ENCODE assay signal across 8 cellular contexts in the genomic region with DNA sequence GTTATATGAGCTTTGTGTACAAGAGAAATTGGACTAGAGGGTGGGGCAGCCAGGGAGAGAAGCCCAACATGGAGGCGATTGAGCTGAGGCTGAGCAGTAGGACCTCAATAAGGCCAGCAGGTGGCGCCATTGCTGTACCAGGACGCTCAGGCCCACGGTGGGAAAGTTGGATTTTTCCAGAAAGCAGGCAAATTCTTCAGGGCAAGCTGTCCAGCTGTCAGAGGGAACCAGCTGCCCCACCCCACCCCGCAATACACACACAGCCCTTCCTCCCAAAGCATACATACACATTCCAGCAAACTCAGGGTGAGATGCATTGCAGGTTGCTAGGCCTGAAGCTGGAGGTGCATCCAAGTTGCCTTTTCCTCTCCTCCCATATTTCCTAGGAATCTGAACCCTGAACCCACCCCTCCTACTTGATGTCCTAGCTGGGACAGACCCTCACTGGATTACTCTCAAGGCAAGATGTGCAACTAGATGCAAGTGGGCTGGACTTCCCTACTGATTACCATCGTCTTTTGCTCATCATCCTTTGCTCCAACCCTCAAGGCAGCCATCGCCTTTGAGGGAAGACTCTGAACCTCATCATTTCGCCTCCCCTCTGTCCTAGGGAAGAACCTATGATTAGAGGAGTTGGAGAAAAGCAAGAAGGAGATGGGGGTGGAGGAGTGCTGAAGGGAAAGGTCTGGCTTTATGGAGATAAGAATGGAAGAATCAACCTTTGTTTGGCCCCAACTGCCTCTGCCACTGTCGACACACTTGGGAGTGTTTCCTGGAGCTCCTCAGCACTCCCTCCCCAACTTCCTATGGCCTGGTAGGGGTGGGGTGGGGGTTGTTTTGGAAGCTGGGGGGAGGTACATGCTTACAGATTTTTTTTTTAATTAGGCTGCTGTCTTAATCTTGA. TPM values are rescaled to one million over a fixed set of nuclear protein-coding genes. Genes with fewer than 3 reads are reported as not detected.
DNase-seq lines count a peak whose midpoint lies in the region; ATAC-seq and TF ChIP-seq lines count a peak whose summit lies in the region.

No MANE protein-coding gene starts in this region.

- in situ Hi-C loops in GM13976 (cut with MboI; ENCODE audit: low sequenced_read_pairs, unreplicated experiment) = no loop called here

- no peak overlapping the region for H3K4me3 Mint-ChIP-seq in chondrocyte (ENCODE audit: unreplicated experiment)

- H3K36me3 Mint-ChIP-seq in chondrocyte (ENCODE audit: low read depth) = no peaks in the 10 kb centered on the region

- H3K27ac Mint-ChIP-seq in chondrocyte (ENCODE audit: unreplicated experiment) = no peak overlapping the region

- peaks cover 1% of the 10 kb centered on the region for H3K27me3 Mint-ChIP-seq in chondrocyte (ENCODE audit: low read depth)

- peak; percentile 96 for TF ChIP-seq CTCF in GM13976 (IDR thresholded peaks at IDR 0.05; ENCODE audit: borderline replicate concordance, control extremely low read depth, extremely low read depth, insufficient read depth, missing control alignments)
- peak; percentile 98 for TF ChIP-seq CTCF in chondrocyte (IDR thresholded peaks at IDR 0.05)

- DNase-seq in 8988T (peak; percentile 75), GM13976 (ENCODE audit: low spot score) (peak; percentile 81), NCI-H2227 (lab: John Stamatoyannopoulos, UW; ENCODE audit: unreplicated experiment) (peak; percentile 89), chondrocyte (ENCODE audit: low spot score) (no peak), left lobe of liver (ENCODE audit: low spot score) (peak; percentile 79)
- peak; percentile 72 for DNase-seq in activated CD4-positive, CD25-positive, alpha-beta regulatory T cell treated with anti-CD3 and anti-CD28 coated beads, Interleukin-2, amount 50 U/mL, for 72 hours
- DNase-seq in stimulated activated CD4-positive, alpha-beta T cell treated with anti-CD3 and anti-CD28 coated beads, Interleukin-2, amount 100 ng/mL, for 48 hours = peak; percentile 69 to 71

- ATAC-seq in HG03095 (IDR thresholded peaks at IDR 0.05; ENCODE audit: unreplicated experiment) = peak; percentile 61
- ATAC-seq in left lobe of liver = peak; percentile 98

- no peaks in the 10 kb centered on the region for H3K9me3 Mint-ChIP-seq in chondrocyte (ENCODE audit: low read depth)

- H3K4me1 Mint-ChIP-seq in chondrocyte (ENCODE audit: low read depth) = peaks cover 32% of the 10 kb centered on the region

RNA-seq across cellular contexts. Expression of gene CD34, which starts 25.5 kb away (rescaled TPM):
- 0.12 to 0.15 TPM (median 0.13 TPM) in 3 replicates for total RNA-seq in chondrocyte
- total RNA-seq in left lobe of liver = 1.1 TPM
